Comparison of ENCODE assay signal across 29 cellular contexts in the genomic region with DNA sequence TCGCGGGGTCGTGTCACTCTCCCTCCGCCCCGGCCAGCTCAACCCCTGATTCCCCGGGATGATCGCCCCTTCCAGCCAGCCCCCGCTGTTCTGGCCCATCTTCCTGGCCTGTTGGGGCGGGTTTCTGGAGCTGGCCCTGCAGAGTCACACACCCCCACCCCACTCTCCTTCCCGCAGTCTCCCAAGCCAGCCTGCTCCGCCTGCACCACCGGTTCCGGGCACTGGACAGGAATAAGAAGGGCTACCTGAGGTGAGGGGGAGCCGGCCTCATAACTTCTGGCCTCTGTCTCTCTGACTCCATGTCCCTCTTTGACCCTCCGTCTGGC. TPM values are rescaled to one million over a fixed set of nuclear protein-coding genes. Genes with fewer than 3 reads are reported as not detected.
DNase-seq lines count a peak whose midpoint lies in the region; ATAC-seq, FAIRE-seq and TF ChIP-seq lines count a peak whose summit lies in the region.
"Had no signal": no experiment of that assay in that cellular context is flagged by ENCODE, and none has a peak within 500 bp of the region (broad histone marks: within the 10 kb centered on the region; RNA-seq: fewer than 3 reads in every experiment).

No MANE protein-coding gene starts in this region.

- no peaks in the 10 kb centered on the region for H3K36me3 Mint-ChIP-seq in central memory CD8-positive, alpha-beta T cell (ENCODE audit: insufficient read depth)
- H3K36me3 Mint-ChIP-seq: activated naive CD4-positive, alpha-beta T cell treated with anti-CD3 and anti-CD28 coated beads, Interleukin-2, amount 50 U/mL, for 24 hours had no signal

- no peak for DNase-seq in H7
- DNase-seq in central memory CD8-positive, alpha-beta T cell (ENCODE audit: low spot score in 2 of 2): no peak
- DNase-seq in left colon: no peak
- DNase-seq in small intestine: peak; percentile 11
- DNase-seq in esophagus muscularis mucosa (ENCODE audit: extremely low spot score): no peak
- no peak for DNase-seq in HTR-8/SVneo (ENCODE audit: insufficient read length, low spot score)
- no peak for DNase-seq in SJCRH30
- DNase-seq: activated CD4-positive, alpha-beta T cell treated with anti-CD3 and anti-CD28 coated beads, Interleukin-2, amount 50 U/mL, for 4 hours; DMS53; NCI-H1417; NCI-H2081; NCI-H226; NCI-H748 treated with DMSO at 0.1 percent for 48 hours; RPMI8226; trophoblast cell had no signal

- peaks cover 26% of the 10 kb centered on the region for H3K27me3 ChIP-seq in H7 (ENCODE audit: control insufficient read depth, insufficient read depth, low read length)
- peaks cover 0 to 17% of the 10 kb centered on the region in 2 donors for H3K27me3 ChIP-seq in small intestine (ENCODE audit: control insufficient read depth in 2 of 2, insufficient read depth in 2 of 2, low read length in 2 of 2)
- H3K27me3 ChIP-seq in esophagus muscularis mucosa: peaks cover 0 to 63% (median 23%) of the 10 kb centered on the region in 4 donors
- no peaks in the 10 kb centered on the region for H3K27me3 ChIP-seq in SJCRH30
- H3K27me3 ChIP-seq: BLaER1 had no signal

- no peak for TF ChIP-seq POLR2A in esophagus muscularis mucosa (IDR thresholded peaks at IDR 0.05; ENCODE audit: low read depth)

- peak overlapping the region; percentile 8 for H3K4me3 Mint-ChIP-seq in central memory CD8-positive, alpha-beta T cell
- H3K4me3 Mint-ChIP-seq: activated naive CD4-positive, alpha-beta T cell treated with anti-CD3 and anti-CD28 coated beads, Interleukin-2, amount 50 U/mL, for 24 hours had no signal

- FAIRE-seq in small intestine (lab: Jason Lieb, UNC) (no peak), HTR-8/SVneo (lab: Jason Lieb, UNC) (no peak)
- FAIRE-seq: G401.6 had no signal

- no peak for TF ChIP-seq EP300 in esophagus muscularis mucosa (IDR thresholded peaks at IDR 0.05)

- H3K36me3 ChIP-seq in H7 (replicated peaks; ENCODE audit: control insufficient read depth, insufficient read depth, low read length) (no peaks in the 10 kb centered on the region; the same call in 1 of the 2 replicates), small intestine (ENCODE audit: control insufficient read depth in 2 of 2, insufficient read depth in 2 of 2, low read length in 2 of 2) (peaks cover 0 to 5% of the 10 kb centered on the region in 2 donors), esophagus muscularis mucosa (no peaks in the 10 kb centered on the region), SJCRH30 (no peaks in the 10 kb centered on the region)
- H3K36me3 ChIP-seq: BLaER1, cardiac muscle cell, neutrophil, prostate gland had no signal

- no peak for TF ChIP-seq CTCF in esophagus muscularis mucosa (IDR thresholded peaks at IDR 0.05)

- H3K4me3 ChIP-seq in H7 (ENCODE audit: insufficient read depth, low read depth, low read length): peak overlapping the region; percentile 56; the same call in 1 of the 2 replicates
- H3K4me3 ChIP-seq in small intestine (ENCODE audit: low read depth in 1 of 2, low read length in 2 of 2): peak overlapping the region in 1 of 2 donors; percentile 87
- no peak overlapping the region for H3K4me3 ChIP-seq in esophagus muscularis mucosa
- H3K4me3 ChIP-seq in SJCRH30: no peak overlapping the region
- H3K4me3 ChIP-seq: BLaER1, lung had no signal

- H3K27me3 Mint-ChIP-seq in central memory CD8-positive, alpha-beta T cell: peaks cover 72% of the 10 kb centered on the region

- H3K9me3 ChIP-seq in small intestine (ENCODE audit: control insufficient read depth, low read depth) (no peaks in the 10 kb centered on the region), esophagus muscularis mucosa (no peaks in the 10 kb centered on the region), SJCRH30 (replicated peaks) (no peaks in the 10 kb centered on the region)
- H3K9me3 ChIP-seq: neutrophil, prostate gland had no signal

- H3K9me3 Mint-ChIP-seq in central memory CD8-positive, alpha-beta T cell: no peaks in the 10 kb centered on the region
- H3K9me3 Mint-ChIP-seq: activated naive CD4-positive, alpha-beta T cell treated with anti-CD3 and anti-CD28 coated beads, Interleukin-2, amount 50 U/mL, for 24 hours; dendritic cell treated with granulocyte-macrophage colony-stimulating factor and Interleukin-4, amounts not matched to agents 40 ng/mL and 50 ng/mL, for 4 days had no signal

- no peak overlapping the region for H3K27ac Mint-ChIP-seq in central memory CD8-positive, alpha-beta T cell (ENCODE audit: low read depth)
- H3K27ac Mint-ChIP-seq: activated naive CD4-positive, alpha-beta T cell treated with anti-CD3 and anti-CD28 coated beads, Interleukin-2, amount 50 U/mL, for 24 hours; dendritic cell treated with granulocyte-macrophage colony-stimulating factor and Interleukin-4, amounts not matched to agents 40 ng/mL and 50 ng/mL, for 4 days had no signal

- intact Hi-C loops in left colon (cut with DNase I, micrococcal nuclease): no loop called here
- intact Hi-C loops in esophagus muscularis mucosa (cut with DNase I): no loop called here

- H3K27ac ChIP-seq in small intestine (ENCODE audit: low read depth in 1 of 2, low read length in 1 of 2) (peak overlapping the region in 1 of 2 donors; percentile 69), esophagus muscularis mucosa (replicated peaks in 1 of 4) (no peak overlapping the region), SJCRH30 (no peak overlapping the region)
- H3K27ac ChIP-seq: BLaER1, cardiac muscle cell, neutrophil, prostate gland had no signal

- H3K4me1 ChIP-seq in small intestine (ENCODE audit: control insufficient read depth in 2 of 2, insufficient read depth in 1 of 2, low read depth in 1 of 2, low read length in 1 of 2) (peaks cover 0 to 3% of the 10 kb centered on the region in 2 donors), esophagus muscularis mucosa (peaks cover 7 to 14% (median 11%) of the 10 kb centered on the region in 4 donors), SJCRH30 (no peaks in the 10 kb centered on the region)
- H3K4me1 ChIP-seq: BLaER1, prostate gland had no signal

- ATAC-seq in central memory CD8-positive, alpha-beta T cell (replicated peaks; ENCODE audit: extremely low read depth, poor library complexity, severe bottlenecking): no peak
- ATAC-seq in left colon (peak; percentile 22), HG02763 (IDR thresholded peaks at IDR 0.05; ENCODE audit: unreplicated experiment) (no peak)
- ATAC-seq: HCT116 had no signal

- 2 to 23% (median 19%) methylated on average over 10 to 15 of the region's 15 CpGs for WGBS in small intestine, 3 donors
- WGBS in esophagus muscularis mucosa: 35% methylated on average over 15 of the region's 15 CpGs

- no peaks in the 10 kb centered on the region for H3K4me1 Mint-ChIP-seq in central memory CD8-positive, alpha-beta T cell

RNA-seq across cellular contexts. Expression of a gene that starts 0.6 kb away (rescaled TPM):
- total RNA-seq in H7 (2014; rRNA removed; shearing (Covaris generic)): 1.9 and 2.1 TPM in 2 replicates
- total RNA-seq in left colon (100 to 1,000 TPM; 171 to 227 TPM), esophagus muscularis mucosa (not detected)
- polyA plus RNA-seq in small intestine: 100 to 1,000 TPM; 144 to 416 (median 338) TPM
- total RNA-seq in SJCRH30 (2014; rRNA removed; shearing (Covaris generic)): not detected in 2 replicates
- total RNA-seq: cardiac muscle cell, fibroblast of lung, glomerular endothelial cell, kidney epithelial cell had no signal
- polyA plus RNA-seq: cardiac muscle cell, fibroblast of lung had no signal

RNA-seq across cellular contexts. Expression of a gene that starts 42.4 kb away (rescaled TPM):
- 3.2 and 3.7 TPM in 2 replicates for total RNA-seq in H7 (2014; rRNA removed; shearing (Covaris generic))
- total RNA-seq in left colon (100 to 1,000 TPM; 140 to 199 TPM), esophagus muscularis mucosa (under 1 TPM in 1 of 4 donors, not detected in 3; 0.11 TPM)
- polyA plus RNA-seq in small intestine: 10 to 100 TPM in 1 of 3 donors, 1 to 10 TPM in 2; 5.4 to 38.8 (median 5.6) TPM
- total RNA-seq in SJCRH30 (2014; rRNA removed; shearing (Covaris generic)): not detected in 2 replicates
- total RNA-seq: aorta, glomerular endothelial cell, kidney epithelial cell had no signal
- polyA plus RNA-seq: fibroblast of lung had no signal

Comparison
In these comparisons a context has a peak if more than half of its experiments do, and no peak if none do; other contexts are left out.
1. RNA of a gene that starts 0.6 kb away (total RNA-seq): 171 to 227 TPM in left colon; 1.9 to 2.1 TPM in H7, not detected in esophagus muscularis mucosa and not detected in SJCRH30; every median in the first group is over 10 times any median in the second.
2. RNA of a gene that starts 42.4 kb away (total RNA-seq): 140 to 199 TPM in left colon; 3.2 to 3.7 TPM in H7, 0.11 TPM in esophagus muscularis mucosa and not detected in SJCRH30; every median in the first group is over 10 times any median in the second.